Comparison of ENCODE assay signal across 13 cellular contexts in the genomic region with DNA sequence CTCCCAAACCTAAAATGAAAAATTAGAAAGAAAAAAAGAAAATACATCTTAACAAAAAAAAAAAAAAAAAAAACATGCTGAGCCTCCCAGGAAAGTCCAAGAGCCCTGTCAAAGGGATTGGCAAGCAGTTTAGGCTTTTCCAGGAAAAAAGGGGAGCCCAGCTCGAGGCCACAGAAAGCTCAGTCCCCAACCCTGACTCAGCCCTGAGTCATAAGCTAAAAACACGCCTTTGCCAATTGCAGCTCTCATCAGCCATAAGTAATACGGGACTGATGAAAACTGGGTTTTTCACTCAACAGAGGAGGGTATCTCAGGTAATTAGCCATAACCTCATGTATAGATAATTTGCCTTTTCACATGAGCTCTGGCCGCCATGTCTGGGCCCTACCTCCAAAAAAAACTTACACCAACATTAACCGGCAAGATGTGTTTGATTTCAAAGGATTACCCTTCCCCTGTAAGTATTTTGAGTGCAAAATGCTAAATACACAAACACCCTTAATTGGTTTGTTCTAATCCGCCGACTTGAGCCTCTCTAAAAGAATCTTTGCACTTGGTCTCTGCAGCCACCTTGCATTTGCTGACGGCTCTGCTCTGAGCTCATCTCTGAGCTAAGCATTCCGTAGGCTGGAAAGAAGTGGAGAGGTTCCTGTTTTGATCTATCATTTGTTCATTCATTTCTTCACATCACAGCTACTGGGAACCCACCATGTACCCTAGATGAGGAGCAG.
DNase-seq lines count a peak whose midpoint lies in the region; ATAC-seq, FAIRE-seq and TF ChIP-seq lines count a peak whose summit lies in the region.
"Had no signal": no experiment of that assay in that cellular context is flagged by ENCODE, and none has a peak within 500 bp of the region (broad histone marks: within the 10 kb centered on the region; RNA-seq: fewer than 3 reads in every experiment).

No MANE protein-coding gene starts in this region.

- H3K36me3 Mint-ChIP-seq in astrocyte (ENCODE audit: low read depth, unreplicated experiment): no peaks in the 10 kb centered on the region
- H3K36me3 Mint-ChIP-seq: naive B cell had no signal

- H3K9ac ChIP-seq in astrocyte (ENCODE audit: low read length): no peak overlapping the region

- ATAC-seq in omental fat pad (ENCODE audit: low FRiP score) (peak; percentile 22), HG03175 (IDR thresholded peaks at IDR 0.05; ENCODE audit: unreplicated experiment) (no peak), HG02840 (IDR thresholded peaks at IDR 0.05; ENCODE audit: low FRiP score, unreplicated experiment) (no peak)

- H3K27me3 Mint-ChIP-seq in astrocyte (ENCODE audit: low read depth, unreplicated experiment): peaks cover 17% of the 10 kb centered on the region
- H3K27me3 Mint-ChIP-seq: naive B cell had no signal

- H3K4me2 ChIP-seq in astrocyte (ENCODE audit: low read length): peak overlapping the region; percentile 46

- H3K27ac Mint-ChIP-seq in astrocyte (ENCODE audit: unreplicated experiment): no peak overlapping the region
- H3K27ac Mint-ChIP-seq: naive B cell; T-helper 2 cell treated with Interferon-gamma antibody and Interleukin-4, amounts not matched to agents 5 μg/mL and 100 μg/mL, for 36 hours had no signal

- peaks cover 10% of the 10 kb centered on the region for H3K4me1 Mint-ChIP-seq in astrocyte (ENCODE audit: low read depth, unreplicated experiment)
- H3K4me1 Mint-ChIP-seq: naive B cell had no signal

- peaks cover 24% of the 10 kb centered on the region for H3K4me1 ChIP-seq in astrocyte (ENCODE audit: insufficient read depth, low read length)

- H3K27ac ChIP-seq in astrocyte (ENCODE audit: low read depth, low read length): no peak overlapping the region
- H3K27ac ChIP-seq: thyroid gland had no signal

- H3K4me3 Mint-ChIP-seq in astrocyte (ENCODE audit: unreplicated experiment): no peak overlapping the region
- H3K4me3 Mint-ChIP-seq: naive B cell; T-helper 2 cell treated with Interferon-gamma antibody and Interleukin-4, amounts not matched to agents 5 μg/mL and 100 μg/mL, for 36 hours had no signal

- no peak overlapping the region for H3K4me3 ChIP-seq in astrocyte (ENCODE audit: insufficient read depth, low read depth, low read length)
- H3K4me3 ChIP-seq: thyroid gland had no signal

- H3K9me3 Mint-ChIP-seq in astrocyte (ENCODE audit: unreplicated experiment): peaks cover 4% of the 10 kb centered on the region
- H3K9me3 Mint-ChIP-seq: T-helper 2 cell treated with Interferon-gamma antibody and Interleukin-4, amounts not matched to agents 5 μg/mL and 100 μg/mL, for 36 hours had no signal

- no peak overlapping the region for H2AFZ ChIP-seq in astrocyte (ENCODE audit: low read depth, low read length)

- DNase-seq in AG20443 (ENCODE audit: low spot score) (peak; percentile 88), HK-2 (ENCODE audit: unreplicated experiment) (peak; percentile 6), astrocyte (ENCODE audit: low read depth) (peak; percentile 84), omental fat pad (ENCODE audit: low spot score) (no peak), HT-29 (ENCODE audit: low spot score) (no peak), 8988T (no peak)
- DNase-seq: DMS153; naive B cell; stimulated activated CD4-positive, alpha-beta T cell treated with anti-CD3 and anti-CD28 coated beads, Interleukin-4, amount 100 ng/mL, for 4 hours had no signal

- no peaks in the 10 kb centered on the region for H3K36me3 ChIP-seq in astrocyte (ENCODE audit: insufficient read depth, low read length)
- H3K36me3 ChIP-seq: thyroid gland had no signal

- no peaks in the 10 kb centered on the region for H3K79me2 ChIP-seq in astrocyte (ENCODE audit: insufficient read depth, low read length)

- no peaks in the 10 kb centered on the region for H3K9me3 ChIP-seq in astrocyte (ENCODE audit: insufficient read depth, low read depth, low read length)
- H3K9me3 ChIP-seq: thyroid gland had no signal

- H4K20me1 ChIP-seq in astrocyte (ENCODE audit: insufficient read depth, low read length): no peaks in the 10 kb centered on the region

- TF ChIP-seq CTCF in astrocyte (IDR thresholded peaks at IDR 0.05; ENCODE audit: insufficient read depth, low read depth, low read length) (no peak), omental fat pad (IDR thresholded peaks at IDR 0.05) (no peak)

- H3K27me3 ChIP-seq in astrocyte (ENCODE audit: insufficient read depth, low read length): no peaks in the 10 kb centered on the region
- H3K27me3 ChIP-seq: thyroid gland had no signal

- peak; percentile 32 for FAIRE-seq in astrocyte (lab: Jason Lieb, UNC)

Comparison
In these comparisons a context has a peak if more than half of its experiments do, and no peak if none do; other contexts are left out.
1. DNase-seq: peak in AG20443 (single experiment), HK-2 (single experiment) and astrocyte (single experiment); none in omental fat pad (single experiment), HT-29 (single experiment) and 8988T (single experiment).